Comparison of ENCODE assay signal across 20 cellular contexts in the genomic region with DNA sequence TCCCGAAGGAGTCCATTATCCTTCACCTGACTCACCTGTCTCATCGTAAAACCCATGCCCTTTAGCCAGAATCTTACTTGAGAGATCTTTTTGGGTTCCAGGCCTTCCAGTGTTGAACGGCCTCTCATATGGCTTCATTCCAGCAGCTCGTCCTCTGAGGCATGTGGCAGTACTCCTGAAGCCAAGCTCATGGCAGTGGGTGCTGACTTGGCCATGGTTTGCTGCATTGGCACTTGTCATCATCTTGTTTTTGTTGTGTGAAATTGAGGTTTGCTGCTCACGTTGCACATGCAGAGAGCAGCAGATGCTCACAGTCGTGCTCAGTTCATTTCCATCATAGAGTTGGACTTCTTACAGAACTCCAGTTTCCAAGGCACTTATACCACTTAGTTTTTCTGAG. TPM values are rescaled to one million over a fixed set of nuclear protein-coding genes. Genes with fewer than 3 reads are reported as not detected.
A peak's percentile ranks its signal among the peaks of the same experiment; 100 is the strongest.
DNase-seq lines count a peak whose midpoint lies in the region; ATAC-seq and TF ChIP-seq lines count a peak whose summit lies in the region.
"Had no signal": no experiment of that assay in that cellular context is flagged by ENCODE, and none has a peak within 500 bp of the region (broad histone marks: within the 10 kb centered on the region; RNA-seq: fewer than 3 reads in every experiment).

No MANE protein-coding gene starts in this region.

- DNase-seq in activated CD8-positive, alpha-beta T cell treated with anti-CD3 and anti-CD28 coated beads, Interleukin-2, amount 10 ng/mL, durations not matched to agents 7 days and 5 days: peak; percentile 4
- DNase-seq in activated CD8-positive, alpha-beta T cell treated with anti-CD3 and anti-CD28 coated beads for 36 hours: no peak
- DNase-seq in DMS79 treated with DMSO at 0.1 percent for 48 hours (lab: John Stamatoyannopoulos, UW) (peak; percentile 54), cerebellar cortex (ENCODE audit: low spot score) (peak; percentile 67), osteocyte (ENCODE audit: extremely low spot score, unreplicated experiment) (peak; percentile 44), ovary (no peak), GM23248 (no peak)
- DNase-seq: 8988T, DMS53, IMR-90, MV-4-11, NCI-H187, NCI-H446 treated with DMSO at 0.1 percent for 48 hours, NCI-H526 treated with DMSO at 0.1 percent for 48 hours, SHP77 had no signal

- 83 to 88% (median 86%) methylated on average over 6 of the region's 6 CpGs for WGBS in ovary, 3 donors
- WGBS in GM23248 (ENCODE audit: low coverage in 1 of 2, low lambda C conversion rate in 2 of 2, missing lambda C conversion rate in 2 of 2), 2 experiments: 67 to 71% methylated on average over 6 of the region's 6 CpGs

- H3K4me1 ChIP-seq in ovary (ENCODE audit: insufficient read depth): no peaks in the 10 kb centered on the region
- H3K4me1 ChIP-seq in GM23248 (ENCODE audit: insufficient read depth): peaks cover 13% of the 10 kb centered on the region

- H3K4me3 ChIP-seq in ovary: no peak overlapping the region
- no peak overlapping the region for H3K4me3 ChIP-seq in GM23248
- H3K4me3 ChIP-seq: GM12878 had no signal

- no peak overlapping the region for H3K27ac Mint-ChIP-seq in activated CD8-positive, alpha-beta T cell treated with anti-CD3 and anti-CD28 coated beads, Interleukin-2, amount 10 ng/mL, durations not matched to agents 7 days and 5 days
- no peak overlapping the region for H3K27ac Mint-ChIP-seq in activated CD8-positive, alpha-beta T cell treated with anti-CD3 and anti-CD28 coated beads for 36 hours
- H3K27ac Mint-ChIP-seq in osteocyte (ENCODE audit: unreplicated experiment): no peak overlapping the region
- H3K27ac Mint-ChIP-seq: CD8-positive, alpha-beta T cell had no signal

- no peaks in the 10 kb centered on the region for H3K9me2 ChIP-seq in GM23248 (ENCODE audit: insufficient read depth)

- no peaks in the 10 kb centered on the region for H4K20me1 ChIP-seq in GM23248 (ENCODE audit: insufficient read depth)

- H3K36me3 Mint-ChIP-seq in activated CD8-positive, alpha-beta T cell treated with anti-CD3 and anti-CD28 coated beads, Interleukin-2, amount 10 ng/mL, durations not matched to agents 7 days and 5 days (ENCODE audit: low read depth): no peaks in the 10 kb centered on the region
- H3K36me3 Mint-ChIP-seq in activated CD8-positive, alpha-beta T cell treated with anti-CD3 and anti-CD28 coated beads for 36 hours (ENCODE audit: low read depth): peaks cover 1% of the 10 kb centered on the region
- peaks cover 39% of the 10 kb centered on the region for H3K36me3 Mint-ChIP-seq in osteocyte (ENCODE audit: unreplicated experiment)

- H3K9ac ChIP-seq in GM23248: no peak overlapping the region
- H3K9ac ChIP-seq: KMS-11 had no signal

- H2AFZ ChIP-seq in GM23248: no peak overlapping the region

- no peak for ATAC-seq in activated CD8-positive, alpha-beta T cell treated with anti-CD3 and anti-CD28 coated beads, Interleukin-2, amount 10 ng/mL, durations not matched to agents 7 days and 5 days
- no peak for ATAC-seq in activated CD8-positive, alpha-beta T cell treated with anti-CD3 and anti-CD28 coated beads for 36 hours
- no peak for ATAC-seq in SK-N-SH treated with all-trans-retinoic acid at 6 μM for 48 hours
- ATAC-seq: CD8-positive, alpha-beta T cell; GM12878 had no signal

- no peak for TF ChIP-seq CTCF in activated CD8-positive, alpha-beta T cell treated with anti-CD3 and anti-CD28 coated beads for 36 hours (IDR thresholded peaks at IDR 0.05)
- TF ChIP-seq CTCF in osteocyte (IDR thresholded peaks at IDR 0.05): no peak
- TF ChIP-seq CTCF in ovary (IDR thresholded peaks at IDR 0.05): no peak

- POLR2A ChIA-PET in activated CD8-positive, alpha-beta T cell treated with anti-CD3 and anti-CD28 coated beads, Interleukin-2, amount 10 ng/mL, durations not matched to agents 7 days and 5 days (lab: Charles Lee): no interaction called here
- POLR2A ChIA-PET in activated CD8-positive, alpha-beta T cell treated with anti-CD3 and anti-CD28 coated beads for 36 hours (lab: Charles Lee): no interaction called here

- peaks cover 1% of the 10 kb centered on the region for H3K4me1 Mint-ChIP-seq in activated CD8-positive, alpha-beta T cell treated with anti-CD3 and anti-CD28 coated beads, Interleukin-2, amount 10 ng/mL, durations not matched to agents 7 days and 5 days (ENCODE audit: low read depth)
- H3K4me1 Mint-ChIP-seq in activated CD8-positive, alpha-beta T cell treated with anti-CD3 and anti-CD28 coated beads for 36 hours (ENCODE audit: low read depth): no peaks in the 10 kb centered on the region
- peaks cover 7% of the 10 kb centered on the region for H3K4me1 Mint-ChIP-seq in osteocyte (ENCODE audit: unreplicated experiment)

- H3K27me3 Mint-ChIP-seq in activated CD8-positive, alpha-beta T cell treated with anti-CD3 and anti-CD28 coated beads, Interleukin-2, amount 10 ng/mL, durations not matched to agents 7 days and 5 days (ENCODE audit: low read depth): no peaks in the 10 kb centered on the region
- no peaks in the 10 kb centered on the region for H3K27me3 Mint-ChIP-seq in activated CD8-positive, alpha-beta T cell treated with anti-CD3 and anti-CD28 coated beads for 36 hours
- no peaks in the 10 kb centered on the region for H3K27me3 Mint-ChIP-seq in osteocyte (ENCODE audit: unreplicated experiment)

- no peak for TF ChIP-seq POLR2A in ovary (IDR thresholded peaks at IDR 0.05)

- H3K4me3 Mint-ChIP-seq in activated CD8-positive, alpha-beta T cell treated with anti-CD3 and anti-CD28 coated beads, Interleukin-2, amount 10 ng/mL, durations not matched to agents 7 days and 5 days: no peak overlapping the region
- H3K4me3 Mint-ChIP-seq in activated CD8-positive, alpha-beta T cell treated with anti-CD3 and anti-CD28 coated beads for 36 hours: no peak overlapping the region
- H3K4me3 Mint-ChIP-seq in osteocyte (ENCODE audit: unreplicated experiment): no peak overlapping the region
- H3K4me3 Mint-ChIP-seq: CD8-positive, alpha-beta T cell had no signal

- peaks cover 6% of the 10 kb centered on the region; the same call in 1 of the 2 replicates for H3F3A ChIP-seq in GM23248 (ENCODE audit: insufficient read depth)

- H3K36me3 ChIP-seq in ovary: no peaks in the 10 kb centered on the region
- H3K36me3 ChIP-seq in GM23248 (ENCODE audit: low read depth): no peaks in the 10 kb centered on the region

- no peaks in the 10 kb centered on the region for H3K9me3 ChIP-seq in ovary
- no peaks in the 10 kb centered on the region for H3K9me3 ChIP-seq in GM23248 (ENCODE audit: low read depth)

- H3K9me3 Mint-ChIP-seq in activated CD8-positive, alpha-beta T cell treated with anti-CD3 and anti-CD28 coated beads, Interleukin-2, amount 10 ng/mL, durations not matched to agents 7 days and 5 days (ENCODE audit: insufficient read depth): no peaks in the 10 kb centered on the region
- peaks cover 7% of the 10 kb centered on the region for H3K9me3 Mint-ChIP-seq in activated CD8-positive, alpha-beta T cell treated with anti-CD3 and anti-CD28 coated beads for 36 hours
- peaks cover 9% of the 10 kb centered on the region for H3K9me3 Mint-ChIP-seq in osteocyte (ENCODE audit: unreplicated experiment)

- in situ Hi-C loops in GM23248 (cut with MboI): no loop called here

- H3K4me2 ChIP-seq in GM23248 (ENCODE audit: unreplicated experiment): no peak overlapping the region
- H3K4me2 ChIP-seq: KMS-11 had no signal

- no peaks in the 10 kb centered on the region for H3K79me2 ChIP-seq in GM23248 (ENCODE audit: insufficient read depth)

- H3K27me3 ChIP-seq in ovary (no peaks in the 10 kb centered on the region), GM23248 (replicated peaks; ENCODE audit: insufficient read depth) (no peaks in the 10 kb centered on the region; the same call in 1 of the 2 replicates)

- H3K27ac ChIP-seq in ovary (no peak overlapping the region), GM23248 (no peak overlapping the region)
- H3K27ac ChIP-seq: KMS-11 had no signal

- no peak for TF ChIP-seq EP300 in ovary (IDR thresholded peaks at IDR 0.05)

- CTCF ChIA-PET in activated CD8-positive, alpha-beta T cell treated with anti-CD3 and anti-CD28 coated beads, Interleukin-2, amount 10 ng/mL, durations not matched to agents 7 days and 5 days (lab: Charles Lee): no interaction called here
- CTCF ChIA-PET in activated CD8-positive, alpha-beta T cell treated with anti-CD3 and anti-CD28 coated beads for 36 hours (lab: Charles Lee): no interaction called here

- intact Hi-C loops in activated CD8-positive, alpha-beta T cell treated with anti-CD3 and anti-CD28 coated beads for 36 hours (cut with micrococcal nuclease): no loop called here
- intact Hi-C loops in ovary (cut with DNase I): no loop called here

TF ChIP-seq in SK-N-SH treated with all-trans-retinoic acid at 6 μM for 48 hours, 23 proteins besides CTCF, POLR2A, EP300 and RAD21 (continues in another document):
- TF ChIP-seq ESRRG (CRISPR knock-in tag; IDR thresholded peaks at IDR 0.05): no peak
- no peak for TF ChIP-seq RARB (CRISPR knock-in tag; IDR thresholded peaks at IDR 0.05)
- TF ChIP-seq TOX (CRISPR knock-in tag; IDR thresholded peaks at IDR 0.05; ENCODE audit: borderline replicate concordance): no peak
- TF ChIP-seq SNAI2 (CRISPR knock-in tag; IDR thresholded peaks at IDR 0.05): no peak
- no peak for TF ChIP-seq PPARA (CRISPR knock-in tag; IDR thresholded peaks at IDR 0.05; ENCODE audit: borderline replicate concordance)
- TF ChIP-seq ZNF8 (CRISPR knock-in tag; IDR thresholded peaks at IDR 0.05): no peak
- no peak for TF ChIP-seq ZC3H10 (CRISPR knock-in tag; IDR thresholded peaks at IDR 0.05)

RNA-seq across cellular contexts. Expression of a gene that starts 14.8 kb away (rescaled TPM):
- not detected for total RNA-seq in activated CD8-positive, alpha-beta T cell treated with anti-CD3 and anti-CD28 coated beads, Interleukin-2, amount 10 ng/mL, durations not matched to agents 7 days and 5 days
- total RNA-seq in activated CD8-positive, alpha-beta T cell treated with anti-CD3 and anti-CD28 coated beads for 36 hours: under 1 TPM; 0.50 to 0.67 TPM
- total RNA-seq in osteocyte (1.9 TPM in 1 of 2 replicates, not detected in the other), ovary (under 1 TPM in 1 of 7 donors, not detected in 6; 0.35 TPM)
- polyA plus RNA-seq in ovary (under 1 TPM in 1 of 2 donors, not detected in 1; 0.25 TPM), GM23248 (2016; fragmentation: Nextera tagmentation; extraction: Ambion mirVana) (0.75 TPM in 1 of 2 replicates, not detected in the other)
- not detected in 2 replicates for total RNA-seq in GM23248 (2014; rRNA removed; shearing (Covaris generic))
- total RNA-seq: GM12878, H4, IMR-90 had no signal

Comparison
In these comparisons a context has a peak if more than half of its experiments do, and no peak if none do; other contexts are left out.
1. DNase-seq: peak in activated CD8-positive, alpha-beta T cell treated with anti-CD3 and anti-CD28 coated beads, Interleukin-2, amount 10 ng/mL, durations not matched to agents 7 days and 5 days (single experiment), DMS79 treated with DMSO at 0.1 percent for 48 hours (single experiment), cerebellar cortex (single experiment) and osteocyte (single experiment); none in activated CD8-positive, alpha-beta T cell treated with anti-CD3 and anti-CD28 coated beads for 36 hours (single experiment), ovary (0 of 5) and GM23248 (single experiment).